Comparison of ENCODE assay signal across 8 cellular contexts in genomic region chr9:97921959-97922905, GRCh38. TPM values are rescaled to one million over a fixed set of nuclear protein-coding genes. Genes with fewer than 3 reads are reported as not detected.
DNase-seq lines count a peak whose midpoint lies in the region; ATAC-seq and TF ChIP-seq lines count a peak whose summit lies in the region.

Gene TRMO (minus strand): TSS chr9:97922500. CDS start chr9:97922493, 7 bp downstream.

- peak; percentile 85 to 91 for TF ChIP-seq POLR2A in uterus (IDR thresholded peaks at IDR 0.05)

- no peaks in the 10 kb centered on the region for H3K27me3 Mint-ChIP-seq in T-helper 17 cell

- H3K4me1 Mint-ChIP-seq in T-helper 17 cell: peaks cover 41% of the 10 kb centered on the region

- peak within 1 kb of the TSS; percentile 80 for H3K4me3 Mint-ChIP-seq in T-helper 17 cell

- no peaks in the 10 kb centered on the region for H3K36me3 ChIP-seq in uterus

- TF ChIP-seq CTCF in uterus (IDR thresholded peaks at IDR 0.05): peak; percentile 44 to 84 (median 74)

- no peaks in the 10 kb centered on the region for H3K9me3 ChIP-seq in T-helper 17 cell (ENCODE audit: control insufficient read depth, low read length, poor library complexity, severe bottlenecking)
- no peaks in the 10 kb centered on the region for H3K9me3 ChIP-seq in right cardiac atrium (ENCODE audit: control insufficient read depth, low read length)
- H3K9me3 ChIP-seq in uterus: no peaks in the 10 kb centered on the region

- H3K27ac ChIP-seq in angular gyrus (ENCODE audit: low read depth, low read length) (peak within 1 kb of the TSS; percentile 100), right cardiac atrium (ENCODE audit: low read length) (peak within 1 kb of the TSS; percentile 98), uterus (peak within 1 kb of the TSS; percentile 94 to 98)

- intact Hi-C loops in right cardiac atrium (cut with DNase I): loop anchor here in 3 of 4 donors (2.0 to 10.0 kb wide), 8 partner anchors 60 to 340 kb away; partner anchors contain the start of genes ANP32B (in 3 of the 3) and TBC1D2 (in 2 of the 3)
- intact Hi-C loops in uterus (cut with DNase I; ENCODE audit: low total_unique reads): no loop called here

- WGBS in right cardiac atrium: under 1% methylated on average over 63 of the region's 63 CpGs

- H3K4me1 ChIP-seq in right cardiac atrium (ENCODE audit: control insufficient read depth, insufficient read depth, low read length) (no peaks in the 10 kb centered on the region), uterus (no peaks in the 10 kb centered on the region)

- peak; percentile 89 for ATAC-seq in GM18498 (IDR thresholded peaks at IDR 0.05; ENCODE audit: unreplicated experiment)
- ATAC-seq in HG02938 (IDR thresholded peaks at IDR 0.05; ENCODE audit: unreplicated experiment): peak; percentile 79
- peak; percentile 81 for ATAC-seq in T-helper 17 cell
- ATAC-seq in right cardiac atrium: peak; percentile 96 to 97

- H3K4me3 ChIP-seq in right cardiac atrium (ENCODE audit: low read length) (peak within 1 kb of the TSS; percentile 86), uterus (peak within 1 kb of the TSS; percentile 53 to 57)

- H3K36me3 Mint-ChIP-seq in T-helper 17 cell (ENCODE audit: low read depth): peaks cover 2% of the 10 kb centered on the region

- H3K27me3 ChIP-seq in right cardiac atrium (ENCODE audit: control insufficient read depth, insufficient read depth) (no peaks in the 10 kb centered on the region), uterus (no peaks in the 10 kb centered on the region)

- peak; percentile 93 for DNase-seq in NCI-H1694 treated with DMSO at 0.1 percent for 48 hours (lab: John Stamatoyannopoulos, UW)
- peak; percentile 97 for DNase-seq in T-helper 17 cell
- peak; percentile 98 to 99 (median 99) for DNase-seq in right cardiac atrium
- peak; percentile 97 for DNase-seq in pulmonary artery endothelial cell (ENCODE audit: low read depth, low spot score)
- DNase-seq in uterus: peak; percentile 96 to 99

- peak within 1 kb of the TSS; percentile 94 for H3K27ac Mint-ChIP-seq in T-helper 17 cell

RNA-seq across cellular contexts. Expression of gene TRMO, which starts in this region (rescaled TPM):
- 10 to 100 TPM; 41.2 to 46.3 TPM for total RNA-seq in T-helper 17 cell
- 1 to 10 TPM; 7.7 to 9.5 (median 8.3) TPM for total RNA-seq in right cardiac atrium
- polyA plus RNA-seq in right cardiac atrium: 5.3 TPM
- 12.8 and 13.8 TPM in 2 replicates for total RNA-seq in pulmonary artery endothelial cell
- total RNA-seq in uterus: 10 to 100 TPM; 14.1 to 32.6 (median 19.7) TPM

Comparison
In these comparisons a context has a peak if more than half of its experiments do, and no peak if none do; other contexts are left out.
1. Peak in every context shown above with its lines: DNase-seq, ATAC-seq, H3K4me3 ChIP-seq and H3K27ac ChIP-seq.